Comparison of ENCODE assay signal across 12 cellular contexts in genomic region chr1:212920895-212921294, GRCh38. TPM values are rescaled to one million over a fixed set of nuclear protein-coding genes. Genes with fewer than 3 reads are reported as not detected.
DNase-seq lines count a peak whose midpoint lies in the region; ATAC-seq, FAIRE-seq and TF ChIP-seq lines count a peak whose summit lies in the region.
"Had no signal": no experiment of that assay in that cellular context is flagged by ENCODE, and none has a peak within 500 bp of the region (broad histone marks: within the 10 kb centered on the region; RNA-seq: fewer than 3 reads in every experiment).

No MANE protein-coding gene starts in this region.

- in situ Hi-C loops in GM13976 (cut with MboI; ENCODE audit: low sequenced_read_pairs, unreplicated experiment), result no loop called here

- ATAC-seq in GM21576 (IDR thresholded peaks at IDR 0.05; ENCODE audit: unreplicated experiment), result no peak
- ATAC-seq: activated naive CD4-positive, alpha-beta T cell treated with anti-CD3 and anti-CD28 coated beads, Interleukin-2, amount 50 U/mL, for 72 hours had no signal

- TF ChIP-seq CTCF in AG10803 (conservative IDR thresholded peaks at IDR 0.05; ENCODE audit: low read length) (peak; percentile 35), GM13976 (IDR thresholded peaks at IDR 0.05; ENCODE audit: borderline replicate concordance, control extremely low read depth, extremely low read depth, insufficient read depth, missing control alignments) (peak; percentile 47), Peyer's patch (IDR thresholded peaks at IDR 0.05) (peak in 4 of 6 experiments; percentile 20 to 33 (median 26)), fibroblast of the aortic adventitia (IDR thresholded peaks at IDR 0.05; ENCODE audit: insufficient read depth, low read length) (peak; percentile 32)

- DNase-seq in AG10803 (ENCODE audit: low read depth), result no peak
- DNase-seq in GM13976 (ENCODE audit: low spot score), result peak; percentile 57
- no peak for DNase-seq in Peyer's patch
- DNase-seq in fibroblast of the aortic adventitia (ENCODE audit: low read depth), result no peak
- no peak for DNase-seq in stimulated activated CD4-positive, alpha-beta T cell treated with anti-CD3 and anti-CD28 coated beads, Interleukin-12 subunit alpha, Interleukin-12 subunit beta, amount 100 ng/mL, for 4 hours
- DNase-seq in H54 (ENCODE audit: insufficient read length, low spot score), result no peak
- no peak for DNase-seq in RKO (ENCODE audit: low spot score)
- DNase-seq: activated CD4-positive, alpha-beta T cell treated with anti-CD3 and anti-CD28 coated beads, Interleukin-2, amount 50 U/mL, for 4 hours; SHP77 had no signal

- no peaks in the 10 kb centered on the region for H3K36me3 ChIP-seq in Peyer's patch
- H3K36me3 ChIP-seq: neutrophil had no signal

- H3K9me3 ChIP-seq in Peyer's patch, result no peaks in the 10 kb centered on the region
- H3K9me3 ChIP-seq: neutrophil had no signal

- no peak overlapping the region for H3K27ac ChIP-seq in Peyer's patch
- H3K27ac ChIP-seq: neutrophil had no signal

- no peak overlapping the region for H3K4me3 ChIP-seq in AG10803 (ENCODE audit: low read length)
- H3K4me3 ChIP-seq in Peyer's patch, result no peak overlapping the region
- H3K4me3 ChIP-seq in fibroblast of the aortic adventitia (ENCODE audit: low read depth, low read length), result no peak overlapping the region

- FAIRE-seq in H54 (lab: Jason Lieb, UNC), result no peak

- TF ChIP-seq POLR2A in Peyer's patch (IDR thresholded peaks at IDR 0.05), result no peak
- no peak for TF ChIP-seq POLR2A in H54 (IDR thresholded peaks at IDR 0.05; ENCODE audit: low read depth, low read length)

- H3K4me1 ChIP-seq in Peyer's patch, result no peaks in the 10 kb centered on the region

- H3K27me3 ChIP-seq in Peyer's patch, result no peaks in the 10 kb centered on the region

RNA-seq across cellular contexts. Expression of gene VASH2, which starts 29.4 kb away (rescaled TPM):
- total RNA-seq in Peyer's patch (1 to 10 TPM in 2 of 4 donors, under 1 TPM in 1, not detected in 1; 0.85 to 1.7 (median 1.1) TPM), fibroblast of the aortic adventitia (ENCODE audit: low replicate concordance) (0.90 and 3.3 TPM in 2 replicates)
